In the genomic region with DNA sequence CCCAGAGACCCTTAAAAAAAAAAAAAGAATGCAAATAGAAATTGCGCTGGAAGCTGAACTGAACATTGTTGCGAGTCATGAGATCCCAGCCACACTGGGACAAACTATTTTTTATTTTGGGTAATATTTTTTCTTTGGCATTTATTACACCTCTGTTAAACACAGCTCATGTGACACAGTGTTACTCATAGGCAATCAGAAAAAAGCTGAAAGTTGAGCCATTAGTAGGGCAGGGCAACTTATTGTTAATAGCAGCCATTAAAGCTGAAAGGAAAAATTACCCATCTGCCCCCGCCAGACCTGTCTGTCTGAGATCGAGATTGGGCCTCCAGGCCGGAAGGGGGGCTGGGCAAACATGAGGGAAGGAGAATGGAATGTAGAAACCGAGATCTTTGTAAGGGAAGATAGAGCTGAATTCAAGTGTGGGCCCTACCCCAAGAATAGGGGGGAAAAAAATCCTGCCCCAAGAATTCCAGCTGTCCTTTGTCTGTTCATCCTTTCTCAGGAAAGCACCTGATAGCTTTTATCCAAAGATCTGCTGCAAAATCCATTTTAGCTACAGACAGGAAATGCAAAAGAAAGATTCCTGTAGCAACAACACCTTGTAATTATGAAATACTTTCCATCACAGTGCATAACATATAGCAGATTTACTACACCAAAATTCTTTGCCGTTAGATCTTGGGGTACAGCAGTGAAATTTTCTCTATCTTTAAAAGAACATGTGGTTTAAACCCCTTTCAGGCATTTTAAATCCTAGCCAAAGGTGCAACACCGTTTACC, we compare ENCODE assay signal across 7 cellular contexts.
DNase-seq lines count a peak whose midpoint lies in the region; ATAC-seq, FAIRE-seq and TF ChIP-seq lines count a peak whose summit lies in the region.

No MANE protein-coding gene starts in this region.

- H3K9me3 ChIP-seq in K562 (replicated peaks; ENCODE audit: control insufficient read depth, insufficient read depth, low read depth, low read length) (no peaks in the 10 kb centered on the region), keratinocyte (ENCODE audit: control insufficient read depth, low read depth, low read length) (no peaks in the 10 kb centered on the region), upper lobe of right lung (no peaks in the 10 kb centered on the region)

- H3K36me3 ChIP-seq in K562 (ENCODE audit: control insufficient read depth, insufficient read depth, low read length) (no peaks in the 10 kb centered on the region), keratinocyte (ENCODE audit: control insufficient read depth in 2 of 2, extremely low read depth in 1 of 2, insufficient read depth in 2 of 2, low read length in 2 of 2) (no peaks in the 10 kb centered on the region), upper lobe of right lung (no peaks in the 10 kb centered on the region)

- H3K27ac ChIP-seq in K562 (ENCODE audit: extremely low read depth, low read depth, low read length), result peak overlapping the region; percentile 38; the same call in 1 of the 3 replicates
- peak overlapping the region; percentile 91 for H3K27ac ChIP-seq in keratinocyte (ENCODE audit: control insufficient read depth, insufficient read depth, low read length)
- H3K27ac ChIP-seq in upper lobe of right lung, result peak overlapping the region; percentile 59

- ATAC-seq in K562 (0 out of 3 replicates have a peak, but pooled peaks have one; percentile 6), upper lobe of right lung (peak; percentile 21), GM18519 (IDR thresholded peaks at IDR 0.05; ENCODE audit: low FRiP score, unreplicated experiment) (no peak), HG03520 (IDR thresholded peaks at IDR 0.05; ENCODE audit: unreplicated experiment) (no peak)

- TF ChIP-seq POLR2A in K562 (conservative IDR thresholded peaks at IDR 0.05), result no peak

- no peaks in the 10 kb centered on the region for H3K27me3 ChIP-seq in K562 (ENCODE audit: control insufficient read depth in 2 of 2, insufficient read depth in 2 of 2, low read length in 2 of 2)
- H3K27me3 ChIP-seq in keratinocyte (ENCODE audit: control insufficient read depth, extremely low read depth, insufficient read depth, low read length), result no peaks in the 10 kb centered on the region
- H3K27me3 ChIP-seq in upper lobe of right lung, result no peaks in the 10 kb centered on the region

- POLR2A ChIA-PET in K562 (lab: Yijun Ruan, JAX), result interaction anchor here (0.7 kb wide), 1 partner anchor 1232 kb away, joined by 4 read pairs; no protein-coding TSS in a partner anchor

- intact Hi-C loops in K562 (cut with micrococcal nuclease), result no loop called here
- intact Hi-C loops in upper lobe of right lung (cut with DNase I), result no loop called here

- CTCF ChIA-PET in K562 (lab: Yijun Ruan, JAX; ENCODE audit: low intra/inter-chr PET ratio), result no interaction called here

- no peak overlapping the region for H3K4me2 ChIP-seq in K562 (ENCODE audit: insufficient read depth, low read length)
- H3K4me2 ChIP-seq in keratinocyte (ENCODE audit: control insufficient read depth, extremely low read depth, insufficient read depth, low read depth, low read length), result peak overlapping the region; percentile 42

- dilution Hi-C loops in keratinocyte (cut with MboI; ENCODE audit: extremely low pct_ligation_motif_present, low sequenced_read_pairs), result no loop called here

- in situ Hi-C loops in K562 (cut with MboI), result no loop called here

- TF ChIP-seq CTCF in K562 (IDR thresholded peaks at IDR 0.05 in 2 of 3, conservative IDR thresholded peaks at IDR 0.05 in 1 of 3; ENCODE audit: insufficient read depth in 2 of 3, low read depth in 1 of 3, low read length in 3 of 3) (no peak), keratinocyte (optimal IDR thresholded peaks at IDR 0.05 in 1 of 3, IDR thresholded peaks at IDR 0.05 in 1 of 3, conservative IDR thresholded peaks at IDR 0.05 in 1 of 3; ENCODE audit: extremely low read depth in 1 of 3, insufficient read depth in 2 of 3, low read length in 3 of 3) (no peak), upper lobe of right lung (IDR thresholded peaks at IDR 0.05) (no peak)

- H4K20me1 ChIP-seq in K562 (replicated peaks; ENCODE audit: control insufficient read depth, insufficient read depth, low read length) (no peaks in the 10 kb centered on the region), keratinocyte (ENCODE audit: control insufficient read depth, extremely low read depth, insufficient read depth, low read length) (no peaks in the 10 kb centered on the region)

- DNase-seq in NCI-H1048 (lab: John Stamatoyannopoulos, UW) (peak; percentile 28), K562 (ENCODE audit: extremely low read depth in 1 of 4, low spot score in 3 of 4) (peak in 2 of 4 experiments; percentile 27), keratinocyte (ENCODE audit: low read depth, low spot score) (peak; percentile 60), upper lobe of right lung (no peak), inferior parietal cortex (ENCODE audit: extremely low spot score) (no peak)

- 15% methylated on average over 8 of the region's 8 CpGs for WGBS in K562 (ENCODE audit: insufficient coverage, low coverage, missing lambda C conversion rate)

- H3K79me2 ChIP-seq in K562 (ENCODE audit: control insufficient read depth, insufficient read depth, low read length) (no peaks in the 10 kb centered on the region), keratinocyte (ENCODE audit: control insufficient read depth, insufficient read depth, low read length) (no peaks in the 10 kb centered on the region)

- BruUV-seq in K562 (replicated peaks; lab: Mats Ljungman, UMichigan), result no TSS peak

- FAIRE-seq in K562 (lab: Jason Lieb, UNC) (no peak), keratinocyte (lab: Jason Lieb, UNC) (no peak)

- no peak; the same call in 1 of the 2 replicates for TF ChIP-seq EP300 in K562 (IDR thresholded peaks at IDR 0.05; ENCODE audit: low read length)

- no peak overlapping the region for H3K4me3 ChIP-seq in K562
- H3K4me3 ChIP-seq in keratinocyte (ENCODE audit: control insufficient read depth in 2 of 3, extremely low read depth in 1 of 3, insufficient read depth in 2 of 3, low read depth in 1 of 3, low read length in 3 of 3), result no peak overlapping the region
- no peak overlapping the region for H3K4me3 ChIP-seq in upper lobe of right lung

- H3K9ac ChIP-seq in K562 (ENCODE audit: insufficient read depth in 1 of 2, low read depth in 2 of 2, low read length in 2 of 2) (no peak overlapping the region), keratinocyte (ENCODE audit: control insufficient read depth, extremely low read depth, insufficient read depth, low read length) (peak overlapping the region; percentile 55)

- H2AFZ ChIP-seq in K562 (ENCODE audit: low read depth, low read length), result no peak overlapping the region
- peak overlapping the region; percentile 86 for H2AFZ ChIP-seq in keratinocyte (ENCODE audit: control insufficient read depth, low read length)

- no peak for TF ChIP-seq RAD21 in K562 (CRISPR knock-in tag; conservative IDR thresholded peaks at IDR 0.05 in 1 of 2, IDR thresholded peaks at IDR 0.05 in 1 of 2)

- H3K4me1 ChIP-seq in K562 (replicated peaks in 1 of 2; ENCODE audit: control insufficient read depth in 2 of 2, insufficient read depth in 2 of 2, low read length in 2 of 2), result peaks cover 4 to 53% of the 10 kb centered on the region in 2 experiments; a peak in 4 of 5 replicates
- peaks cover 31% of the 10 kb centered on the region for H3K4me1 ChIP-seq in keratinocyte (ENCODE audit: control insufficient read depth, extremely low read depth, insufficient read depth, low read length)
- peaks cover 34% of the 10 kb centered on the region for H3K4me1 ChIP-seq in upper lobe of right lung

- H3K9me1 ChIP-seq in K562 (ENCODE audit: control insufficient read depth, insufficient read depth, low read length) (no peaks in the 10 kb centered on the region), keratinocyte (ENCODE audit: control insufficient read depth, extremely low read depth, insufficient read depth, low read length) (no peaks in the 10 kb centered on the region)

TF ChIP-seq in K562, 482 proteins besides CTCF, POLR2A, EP300 and RAD21 (continues in another document):
- TF ChIP-seq ETV1 (tag; conservative IDR thresholded peaks at IDR 0.05; ENCODE audit: low read depth), result peak; percentile 43
- TF ChIP-seq CEBPG (CRISPR knock-in tag; IDR thresholded peaks at IDR 0.05), result no peak
- peak in 1 of 2 experiments; percentile 36; a peak in 1 of 4 replicates for TF ChIP-seq CEBPG (tag; conservative IDR thresholded peaks at IDR 0.05 in 1 of 2, IDR thresholded peaks at IDR 0.05 in 1 of 2)
- TF ChIP-seq, protein P1, sequence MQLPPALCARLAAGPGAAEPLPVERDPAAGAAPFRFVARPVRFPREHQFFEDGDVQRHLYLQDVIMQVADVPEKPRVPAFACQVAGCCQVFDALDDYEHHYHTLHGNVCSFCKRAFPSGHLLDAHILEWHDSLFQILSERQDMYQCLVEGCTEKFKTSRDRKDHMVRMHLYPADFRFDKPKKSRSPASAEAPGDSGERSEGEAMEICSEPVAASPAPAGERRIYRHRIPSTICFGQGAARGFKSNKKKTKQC (CRISPR knock-in tag; IDR thresholded peaks at IDR 0.05), result no peak
- no peak for TF ChIP-seq NR4A1 (CRISPR knock-in tag; IDR thresholded peaks at IDR 0.05)
- no peak for TF ChIP-seq NR4A1 (tag; IDR thresholded peaks at IDR 0.05)
- TF ChIP-seq ARID1B (IDR thresholded peaks at IDR 0.05), result peak; percentile 18; the same call in 1 of the 2 replicates
- TF ChIP-seq JUND (IDR thresholded peaks at IDR 0.05; ENCODE audit: borderline replicate concordance, low read depth, low read length), result 0 out of 2 replicates have a peak, but pooled peaks have one; percentile 15
- TF ChIP-seq JUND (tag; IDR thresholded peaks at IDR 0.05; ENCODE audit: borderline replicate concordance, low read depth, low read length), result no peak
- TF ChIP-seq ETV5 (CRISPR knock-in tag; IDR thresholded peaks at IDR 0.05; ENCODE audit: low read depth), result peak; percentile 64; the same call in 1 of the 2 replicates
- TF ChIP-seq PPARD (CRISPR knock-in tag; IDR thresholded peaks at IDR 0.05), result no peak
- TF ChIP-seq YY1 (IDR thresholded peaks at IDR 0.05; ENCODE audit: borderline replicate concordance in 1 of 3, control insufficient read depth in 1 of 3, extremely low read depth in 1 of 3, insufficient read depth in 3 of 3, insufficient read length in 1 of 3, insufficient replicate concordance in 2 of 3, low read depth in 1 of 3, low read length in 2 of 3), result peak in 1 of 3 experiments; percentile 16
- TF ChIP-seq, protein P2, sequence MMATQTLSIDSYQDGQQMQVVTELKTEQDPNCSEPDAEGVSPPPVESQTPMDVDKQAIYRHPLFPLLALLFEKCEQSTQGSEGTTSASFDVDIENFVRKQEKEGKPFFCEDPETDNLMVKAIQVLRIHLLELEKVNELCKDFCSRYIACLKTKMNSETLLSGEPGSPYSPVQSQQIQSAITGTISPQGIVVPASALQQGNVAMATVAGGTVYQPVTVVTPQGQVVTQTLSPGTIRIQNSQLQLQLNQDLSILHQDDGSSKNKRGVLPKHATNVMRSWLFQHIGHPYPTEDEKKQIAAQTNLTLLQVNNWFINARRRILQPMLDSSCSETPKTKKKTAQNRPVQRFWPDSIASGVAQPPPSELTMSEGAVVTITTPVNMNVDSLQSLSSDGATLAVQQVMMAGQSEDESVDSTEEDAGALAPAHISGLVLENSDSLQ (IDR thresholded peaks at IDR 0.05), result 0 out of 2 replicates have a peak, but pooled peaks have one; percentile 24
- TF ChIP-seq CBFA2T3 (IDR thresholded peaks at IDR 0.05), result peak; percentile 32

Comparison
In these comparisons a context has a peak if more than half of its experiments do, and no peak if none do; other contexts are left out.
1. DNase-seq: peak in NCI-H1048 (single experiment) and keratinocyte (single experiment); none in upper lobe of right lung (single experiment) and inferior parietal cortex (single experiment).
2. ATAC-seq: peak in K562 (single experiment) and upper lobe of right lung (single experiment); none in GM18519 (single experiment) and HG03520 (single experiment).
3. H3K27ac ChIP-seq: peak in every context shown above with its lines; median percentile 91 in keratinocyte; 59 in upper lobe of right lung; 38 in K562.